ENCODE assay signal across 9 cellular contexts in genomic region chr10:117318909-117319308, GRCh38. TPM values are rescaled to one million over a fixed set of nuclear protein-coding genes. Genes with fewer than 3 reads are reported as not detected.
A peak's percentile ranks its signal among the peaks of the same experiment; 100 is the strongest.
DNase-seq lines count a peak whose midpoint lies in the region; ATAC-seq and TF ChIP-seq lines count a peak whose summit lies in the region.
"Had no signal": no experiment of that assay in that cellular context is flagged by ENCODE, and none has a peak within 500 bp of the region (broad histone marks: within the 10 kb centered on the region; RNA-seq: fewer than 3 reads in every experiment).

No MANE protein-coding gene starts in this region.

- no peak for ATAC-seq in DND-41 (ENCODE audit: insufficient read depth, low read depth)
- ATAC-seq in GM18867 (IDR thresholded peaks at IDR 0.05; ENCODE audit: unreplicated experiment): no peak
- ATAC-seq: naive thymus-derived CD4-positive, alpha-beta T cell had no signal

- H3K4me3 ChIP-seq in DND-41 (ENCODE audit: low read depth in 1 of 2, low read length in 2 of 2): no peak overlapping the region
- H3K4me3 ChIP-seq in osteoblast (ENCODE audit: insufficient read depth, low read length): no peak overlapping the region
- no peak overlapping the region for H3K4me3 ChIP-seq in colonic mucosa
- H3K4me3 ChIP-seq: SK-N-MC had no signal

- H3K4me2 ChIP-seq in DND-41 (ENCODE audit: insufficient read depth, low read length) (no peak overlapping the region), osteoblast (ENCODE audit: insufficient read depth, low read length) (no peak overlapping the region)

- no peaks in the 10 kb centered on the region for H3K4me1 ChIP-seq in DND-41 (ENCODE audit: insufficient read depth, low read length)
- H3K4me1 ChIP-seq in osteoblast (ENCODE audit: insufficient read depth, low read length): peaks cover 7% of the 10 kb centered on the region
- H3K4me1 ChIP-seq in colonic mucosa: no peaks in the 10 kb centered on the region

- H4K20me1 ChIP-seq in DND-41 (ENCODE audit: insufficient read depth, low read length) (peaks cover 20% of the 10 kb centered on the region; the same call in 1 of the 2 replicates), osteoblast (ENCODE audit: insufficient read depth, low read length) (peaks cover 27% of the 10 kb centered on the region)

- intact Hi-C loops in colonic mucosa (cut with DNase I): loop anchor here (10.0 kb wide), 1 partner anchor 94 kb away; no protein-coding TSS in a partner anchor

- H3K79me2 ChIP-seq in DND-41 (ENCODE audit: insufficient read depth, low read length) (peaks cover 20% of the 10 kb centered on the region), osteoblast (ENCODE audit: insufficient read depth, low read length) (peaks cover 24% of the 10 kb centered on the region)

- H3K9ac ChIP-seq in DND-41 (ENCODE audit: low read depth, low read length): no peak overlapping the region
- H3K9ac ChIP-seq in colonic mucosa (ENCODE audit: low read depth in 2 of 2, low read length in 2 of 2): no peak overlapping the region

- DNase-seq in DND-41: no peak
- peak; percentile 6 for DNase-seq in M059J (ENCODE audit: low read depth)
- DNase-seq in dedifferentiated amniotic fluid mesenchymal stem cell (ENCODE audit: extremely low spot score): peak; percentile 27
- no peak for DNase-seq in osteoblast (ENCODE audit: insufficient read length, low spot score, missing footprints)
- no peak for DNase-seq in activated naive CD4-positive, alpha-beta T cell treated with Interleukin-2 at 50 U/mL for 16 hours
- DNase-seq in colonic mucosa: no peak

- TF ChIP-seq CTCF in DND-41 (IDR thresholded peaks at IDR 0.05; ENCODE audit: borderline replicate concordance, extremely low read depth, low read length, poor library complexity, severe bottlenecking) (peak; percentile 39), osteoblast (IDR thresholded peaks at IDR 0.05; ENCODE audit: extremely low read depth, low read depth, low read length) (peak; percentile 55), colonic mucosa (IDR thresholded peaks at IDR 0.05) (no peak)

- H3K36me3 ChIP-seq in DND-41 (ENCODE audit: insufficient read depth, low read length): peaks cover 30% of the 10 kb centered on the region
- no peaks in the 10 kb centered on the region for H3K36me3 ChIP-seq in osteoblast (ENCODE audit: insufficient read depth, low read length)
- no peaks in the 10 kb centered on the region for H3K36me3 ChIP-seq in colonic mucosa

- H2AFZ ChIP-seq in DND-41 (ENCODE audit: low read depth, low read length): no peak overlapping the region
- H2AFZ ChIP-seq in osteoblast (ENCODE audit: low read length): no peak overlapping the region

- H3K27ac ChIP-seq in DND-41 (ENCODE audit: low read length) (no peak overlapping the region), osteoblast (ENCODE audit: low read depth, low read length) (no peak overlapping the region), colonic mucosa (no peak overlapping the region)
- H3K27ac ChIP-seq: SK-N-MC had no signal

- no peaks in the 10 kb centered on the region for H3K27me3 ChIP-seq in DND-41 (ENCODE audit: insufficient read depth, low read length, poor library complexity)
- no peaks in the 10 kb centered on the region for H3K27me3 ChIP-seq in osteoblast (ENCODE audit: insufficient read depth, low read length)
- no peaks in the 10 kb centered on the region for H3K27me3 ChIP-seq in colonic mucosa

- H3K9me3 ChIP-seq in DND-41 (ENCODE audit: insufficient read depth, low read length, severe bottlenecking) (no peaks in the 10 kb centered on the region), osteoblast (ENCODE audit: low read depth, low read length) (no peaks in the 10 kb centered on the region), colonic mucosa (no peaks in the 10 kb centered on the region)

RNA-seq across cellular contexts. Expression of gene PDZD8, which starts 56.3 kb away (rescaled TPM):
- total RNA-seq in M059J (2014; rRNA removed; shearing (Covaris generic)): 12.8 and 15.9 TPM in 2 replicates
- total RNA-seq in osteoblast (35.8 and 38.3 TPM in 2 replicates), colonic mucosa (10 to 100 TPM; 68.5 to 82.0 TPM)

Comparison
In these comparisons a context has a peak if more than half of its experiments do, and no peak if none do; other contexts are left out.
1. DNase-seq: peak in M059J (single experiment) and dedifferentiated amniotic fluid mesenchymal stem cell (single experiment); none in DND-41 (single experiment), osteoblast (single experiment), activated naive CD4-positive, alpha-beta T cell treated with Interleukin-2 at 50 U/mL for 16 hours (single experiment) and colonic mucosa (single experiment).